Comparison of ENCODE assay signal across 8 cellular contexts in genomic region chr11:67316882-67317364, GRCh38. TPM values are rescaled to one million over a fixed set of nuclear protein-coding genes. Genes with fewer than 3 reads are reported as not detected.
DNase-seq lines count a peak whose midpoint lies in the region; ATAC-seq and TF ChIP-seq lines count a peak whose summit lies in the region.

No MANE protein-coding gene starts in this region.

- peaks cover 0 to 27% (median 12%) of the 10 kb centered on the region in 12 donors for H3K4me1 ChIP-seq in heart left ventricle

- POLR2A ChIA-PET in activated CD4-positive, alpha-beta memory T cell treated with anti-CD3 and anti-CD28 coated beads, Interleukin-2, amount 10 ng/mL, durations not matched to agents 7 days and 5 days (lab: Charles Lee): interaction anchor here (0.7 to 6.3 kb wide), 20 partner anchors 8 to 198 kb away, joined by 3 to 53 read pairs (median 6); partner anchors contain the start of genes ANKRD13D, GRK2, KDM2A and POLD4

- peak overlapping the region; percentile 68 to 98 (median 95) for H3K27ac ChIP-seq in heart left ventricle

- no peak for TF ChIP-seq CTCF in heart left ventricle (IDR thresholded peaks at IDR 0.05)

- H3K9me3 Mint-ChIP-seq in T-helper 1 cell treated with Interleukin-12 subunit alpha and Interleukin-12 subunit beta and Interleukin-4 antibody, amounts not matched to agents 30 μg/mL and 1 μg/mL, for 36 hours: no peaks in the 10 kb centered on the region
- H3K9me3 Mint-ChIP-seq in activated CD4-positive, alpha-beta memory T cell treated with anti-CD3 and anti-CD28 coated beads, Interleukin-2, amount 10 ng/mL, durations not matched to agents 7 days and 5 days: no peaks in the 10 kb centered on the region

- intact Hi-C loops in heart left ventricle (cut with DNase I) (loop anchor here (1.0 to 10.0 kb wide), 10 partner anchors 28 to 236 kb away; partner anchors contain the start of genes GRK2 (in 6 of the 10) and ANKRD13D (in 1 of the 10)), sciatic nerve (cut with DNase I) (loop anchor here (2.0 kb wide), 1 partner anchor 50 kb away; the partner anchor contains the start of gene GRK2)

- peaks cover 6% of the 10 kb centered on the region for H3K36me3 Mint-ChIP-seq in T-helper 1 cell treated with Interleukin-12 subunit alpha and Interleukin-12 subunit beta and Interleukin-4 antibody, amounts not matched to agents 30 μg/mL and 1 μg/mL, for 36 hours (ENCODE audit: low read depth)
- H3K36me3 Mint-ChIP-seq in activated CD4-positive, alpha-beta memory T cell treated with anti-CD3 and anti-CD28 coated beads, Interleukin-2, amount 10 ng/mL, durations not matched to agents 7 days and 5 days (ENCODE audit: low read depth): peaks cover 4% of the 10 kb centered on the region

- peaks cover 7% of the 10 kb centered on the region for H3K27me3 Mint-ChIP-seq in T-helper 1 cell treated with Interleukin-12 subunit alpha and Interleukin-12 subunit beta and Interleukin-4 antibody, amounts not matched to agents 30 μg/mL and 1 μg/mL, for 36 hours (ENCODE audit: low read depth)
- H3K27me3 Mint-ChIP-seq in activated CD4-positive, alpha-beta memory T cell treated with anti-CD3 and anti-CD28 coated beads, Interleukin-2, amount 10 ng/mL, durations not matched to agents 7 days and 5 days: no peaks in the 10 kb centered on the region

- DNase-seq in T-helper 1 cell (no peak), heart left ventricle (no peak), sciatic nerve (ENCODE audit: low spot score) (no peak), occipital lobe (lab: John Stamatoyannopoulos, UW) (no peak)
- no peak for DNase-seq in activated CD4-positive, alpha-beta memory T cell treated with anti-CD3 and anti-CD28 coated beads, Interleukin-2, amount 10 ng/mL, durations not matched to agents 7 days and 5 days

- TF ChIP-seq POLR2A in heart left ventricle (IDR thresholded peaks at IDR 0.05): no peak

- H3K36me3 ChIP-seq in heart left ventricle: peaks cover 0 to 5% (median 0%) of the 10 kb centered on the region in 9 donors

- CTCF ChIA-PET in activated CD4-positive, alpha-beta memory T cell treated with anti-CD3 and anti-CD28 coated beads, Interleukin-2, amount 10 ng/mL, durations not matched to agents 7 days and 5 days (lab: Charles Lee): interaction anchor here (0.6 to 5.5 kb wide), 22 partner anchors 9 to 297 kb away, joined by 3 to 69 read pairs (median 7); partner anchors contain the start of genes ANKRD13D, GRK2, KDM2A and POLD4

- peak overlapping the region; percentile 69 to 97 (median 84) for H3K4me3 ChIP-seq in heart left ventricle

- peak overlapping the region; percentile 99 for H3K27ac Mint-ChIP-seq in T-helper 1 cell treated with Interleukin-12 subunit alpha and Interleukin-12 subunit beta and Interleukin-4 antibody, amounts not matched to agents 30 μg/mL and 1 μg/mL, for 36 hours
- H3K27ac Mint-ChIP-seq in activated CD4-positive, alpha-beta memory T cell treated with anti-CD3 and anti-CD28 coated beads, Interleukin-2, amount 10 ng/mL, durations not matched to agents 7 days and 5 days: peak overlapping the region; percentile 96

- H3K4me1 Mint-ChIP-seq in T-helper 1 cell treated with Interleukin-12 subunit alpha and Interleukin-12 subunit beta and Interleukin-4 antibody, amounts not matched to agents 30 μg/mL and 1 μg/mL, for 36 hours (ENCODE audit: low read depth): peaks cover 43% of the 10 kb centered on the region
- H3K4me1 Mint-ChIP-seq in activated CD4-positive, alpha-beta memory T cell treated with anti-CD3 and anti-CD28 coated beads, Interleukin-2, amount 10 ng/mL, durations not matched to agents 7 days and 5 days: peaks cover 48% of the 10 kb centered on the region

- ATAC-seq in HG03280 (IDR thresholded peaks at IDR 0.05; ENCODE audit: unreplicated experiment) (peak; percentile 23), heart left ventricle (peak; percentile 63 to 70 (median 66)), sciatic nerve (peak; percentile 74), GM18858 (IDR thresholded peaks at IDR 0.05; ENCODE audit: unreplicated experiment) (no peak)

- no peaks in the 10 kb centered on the region for H3K27me3 ChIP-seq in heart left ventricle

- peak overlapping the region; percentile 99 for H3K4me3 Mint-ChIP-seq in T-helper 1 cell treated with Interleukin-12 subunit alpha and Interleukin-12 subunit beta and Interleukin-4 antibody, amounts not matched to agents 30 μg/mL and 1 μg/mL, for 36 hours
- peak overlapping the region; percentile 83 for H3K4me3 Mint-ChIP-seq in activated CD4-positive, alpha-beta memory T cell treated with anti-CD3 and anti-CD28 coated beads, Interleukin-2, amount 10 ng/mL, durations not matched to agents 7 days and 5 days

- WGBS in heart left ventricle, 4 donors: 0 to 2% (median 1%) methylated on average over 14 to 20 of the region's 20 CpGs

- no peaks in the 10 kb centered on the region for H3K9me3 ChIP-seq in heart left ventricle

RNA-seq across cellular contexts. Expression of gene SSH3, which starts 13.6 kb away (rescaled TPM):
- total RNA-seq in activated CD4-positive, alpha-beta memory T cell treated with anti-CD3 and anti-CD28 coated beads, Interleukin-2, amount 10 ng/mL, durations not matched to agents 7 days and 5 days: 10 to 100 TPM; 15.4 to 19.0 TPM
- total RNA-seq in heart left ventricle: 10 to 100 TPM; 10.8 to 23.9 (median 16.8) TPM
- 1 to 10 TPM; 8.1 to 9.4 TPM for polyA plus RNA-seq in heart left ventricle
- total RNA-seq in sciatic nerve: 40.7 TPM
- 2.0 TPM for total RNA-seq in occipital lobe

RNA-seq across cellular contexts. Expression of gene ANKRD13D, which starts 27.8 kb away (rescaled TPM):
- total RNA-seq in activated CD4-positive, alpha-beta memory T cell treated with anti-CD3 and anti-CD28 coated beads, Interleukin-2, amount 10 ng/mL, durations not matched to agents 7 days and 5 days: 100 to 1,000 TPM; 157 to 163 TPM
- total RNA-seq in heart left ventricle (10 to 100 TPM in 6 of 9 donors, 1 to 10 TPM in 3; 7.6 to 43.6 (median 12.8) TPM), sciatic nerve (69.7 TPM), occipital lobe (49.4 TPM)
- 10 to 100 TPM; 12.3 to 17.6 TPM for polyA plus RNA-seq in heart left ventricle

RNA-seq across cellular contexts. Expression of gene POLD4, which starts 36.4 kb away (rescaled TPM):
- total RNA-seq in activated CD4-positive, alpha-beta memory T cell treated with anti-CD3 and anti-CD28 coated beads, Interleukin-2, amount 10 ng/mL, durations not matched to agents 7 days and 5 days: 10 to 100 TPM; 74.0 to 74.1 TPM
- total RNA-seq in heart left ventricle (100 to 1,000 TPM in 1 of 9 donors, 10 to 100 TPM in 8; 36.0 to 131 (median 57.1) TPM), sciatic nerve (43.5 TPM), occipital lobe (3.6 TPM)
- 100 to 1,000 TPM in 1 of 2 donors, 10 to 100 TPM in 1; 83.0 to 164 TPM for polyA plus RNA-seq in heart left ventricle

RNA-seq across cellular contexts. Expression of gene GRK2, which starts 50.6 kb away (rescaled TPM):
- total RNA-seq in activated CD4-positive, alpha-beta memory T cell treated with anti-CD3 and anti-CD28 coated beads, Interleukin-2, amount 10 ng/mL, durations not matched to agents 7 days and 5 days: 100 to 1,000 TPM; 333 to 338 TPM
- total RNA-seq in heart left ventricle: 100 to 1,000 TPM in 1 of 9 donors, 10 to 100 TPM in 8; 40.1 to 107 (median 49.6) TPM
- polyA plus RNA-seq in heart left ventricle: 10 to 100 TPM; 55.6 to 63.8 TPM
- total RNA-seq in sciatic nerve: 61.7 TPM
- total RNA-seq in occipital lobe: 44.9 TPM

RNA-seq across cellular contexts. Expression of gene CLCF1, which starts 56.5 kb away (rescaled TPM):
- total RNA-seq in activated CD4-positive, alpha-beta memory T cell treated with anti-CD3 and anti-CD28 coated beads, Interleukin-2, amount 10 ng/mL, durations not matched to agents 7 days and 5 days: under 1 TPM; 0.65 to 0.71 TPM
- total RNA-seq in heart left ventricle (1 to 10 TPM in 5 of 9 donors, under 1 TPM in 4; 0.25 to 6.1 (median 1.7) TPM), sciatic nerve (7.5 TPM), occipital lobe (not detected)
- polyA plus RNA-seq in heart left ventricle: 10 to 100 TPM in 1 of 2 donors, under 1 TPM in 1; 0.99 to 17.1 TPM
